ENCODE assay signal across 16 cellular contexts in genomic region chr6:68779366-68779765, GRCh38.
DNase-seq lines count a peak whose midpoint lies in the region; ATAC-seq, FAIRE-seq and TF ChIP-seq lines count a peak whose summit lies in the region.
"Had no signal": no experiment of that assay in that cellular context is flagged by ENCODE, and none has a peak within 500 bp of the region (broad histone marks: within the 10 kb centered on the region; RNA-seq: fewer than 3 reads in every experiment).

No MANE protein-coding gene starts in this region.

- H3K4me1 ChIP-seq in OCI-LY3 (ENCODE audit: low read length) (peaks cover 10% of the 10 kb centered on the region), HepG2 (ENCODE audit: insufficient read depth, low read length) (no peaks in the 10 kb centered on the region)
- H3K4me1 ChIP-seq: A549, SJSA1 had no signal

- H3K4me3 ChIP-seq in OCI-LY3 (ENCODE audit: low read length) (no peak overlapping the region), HepG2 (replicated peaks in 1 of 3; ENCODE audit: insufficient read depth in 1 of 3, low read depth in 2 of 3, low read length in 3 of 3) (no peak overlapping the region)
- H3K4me3 ChIP-seq: A549, SJSA1 had no signal

- H3K4me2 ChIP-seq in OCI-LY3 (ENCODE audit: low read length) (peak overlapping the region; percentile 23), HepG2 (ENCODE audit: low read depth, low read length) (no peak overlapping the region)
- H3K4me2 ChIP-seq: A549 had no signal

- no peak for TF ChIP-seq EP300 in HepG2 (IDR thresholded peaks at IDR 0.05; ENCODE audit: low read depth in 2 of 2, low read length in 2 of 2)
- TF ChIP-seq EP300 in HepG2 (CRISPR knock-in tag; IDR thresholded peaks at IDR 0.05; ENCODE audit: borderline replicate concordance), result no peak

- intact Hi-C loops in HepG2 (cut with micrococcal nuclease; ENCODE audit: unreplicated experiment), result loop anchor here (2.0 to 5.0 kb wide), 2 partner anchors 435 to 1852 kb away; no protein-coding TSS in a partner anchor

- no peak for TF ChIP-seq RAD21 in HepG2 (CRISPR knock-in tag; IDR thresholded peaks at IDR 0.05)

- H2AFZ ChIP-seq in OCI-LY3 (ENCODE audit: low read depth, low read length) (no peak overlapping the region), HepG2 (ENCODE audit: low read length) (no peak overlapping the region)

- no peak overlapping the region for H3K9ac ChIP-seq in OCI-LY3 (ENCODE audit: low read length)
- H3K9ac ChIP-seq in HepG2 (ENCODE audit: insufficient read depth, low read depth, low read length), result no peak overlapping the region

- 0% methylated on average over 2 of the region's 2 CpGs for WGBS in HepG2 (ENCODE audit: low lambda C conversion rate)

- no peak for TF ChIP-seq POLR2A in HepG2 (IDR thresholded peaks at IDR 0.05; ENCODE audit: insufficient read depth in 1 of 2, low read depth in 2 of 2, low read length in 2 of 2)

- CTCF ChIA-PET in HepG2 (lab: Yijun Ruan, JAX; ENCODE audit: low intra/inter-chr PET ratio, low total read pairs), result no interaction called here

- no peak for FAIRE-seq in HepG2 (lab: Jason Lieb, UNC)
- FAIRE-seq: A549, GM12891 had no signal

- H4K20me1 ChIP-seq in OCI-LY3 (ENCODE audit: insufficient read depth, low read length), result no peaks in the 10 kb centered on the region
- H4K20me1 ChIP-seq in HepG2 (ENCODE audit: insufficient read depth, low read length), result no peaks in the 10 kb centered on the region

- POLR2A ChIA-PET in HepG2 (lab: Yijun Ruan, JAX), result no interaction called here

- ATAC-seq in HepG2 (no peak), HG03442 (IDR thresholded peaks at IDR 0.05; ENCODE audit: unreplicated experiment) (no peak)

- H3K27me3 ChIP-seq in OCI-LY3 (ENCODE audit: low read depth, low read length) (no peaks in the 10 kb centered on the region), HepG2 (ENCODE audit: control insufficient read depth in 1 of 2, insufficient read depth in 2 of 2, low read length in 2 of 2) (no peaks in the 10 kb centered on the region)
- H3K27me3 ChIP-seq: SJSA1 had no signal

- peak; percentile 59 for DNase-seq in cerebellar cortex (ENCODE audit: low spot score)
- DNase-seq in medulla oblongata (ENCODE audit: extremely low spot score), result peak; percentile 56
- DNase-seq in superior temporal gyrus (ENCODE audit: extremely low spot score), result peak; percentile 82
- DNase-seq in HepG2 (ENCODE audit: low spot score), result no peak
- DNase-seq in NCI-H2171 treated with DMSO at 0.1 percent for 48 hours (lab: John Stamatoyannopoulos, UW), result no peak
- DNase-seq in NCI-H2081 (lab: John Stamatoyannopoulos, UW), result no peak
- DNase-seq: CD8-positive, alpha-beta memory T cell; GF-D8; NCI-H1048 had no signal

- no peak overlapping the region for H3K27ac ChIP-seq in OCI-LY3 (ENCODE audit: low read length)
- no peak overlapping the region for H3K27ac ChIP-seq in HepG2 (ENCODE audit: extremely low read length, insufficient read depth, low read length)
- H3K27ac ChIP-seq: A549, C4-2B, HL-60, SJSA1 had no signal

- no TSS peak for BruUV-seq in HepG2 (replicated peaks; lab: Mats Ljungman, UMichigan)

- H3K79me2 ChIP-seq in OCI-LY3 (ENCODE audit: low read length) (no peaks in the 10 kb centered on the region), HepG2 (ENCODE audit: insufficient read depth, low read length) (no peaks in the 10 kb centered on the region)

- TF ChIP-seq CTCF in OCI-LY3 (IDR thresholded peaks at IDR 0.05; ENCODE audit: low read depth, low read length) (no peak), HepG2 (CRISPR knock-in tag; IDR thresholded peaks at IDR 0.05) (no peak)

- in situ Hi-C loops in HepG2 (cut with HindIII; ENCODE audit: extremely low pct_ligation_motif_present, low pct_unique_long_range_greater_than_20kb), result no loop called here

- H3K36me3 ChIP-seq in OCI-LY3 (replicated peaks; ENCODE audit: low read depth, low read length), result no peaks in the 10 kb centered on the region
- H3K36me3 ChIP-seq in HepG2 (replicated peaks in 1 of 2; ENCODE audit: control insufficient read depth in 1 of 2, insufficient read depth in 2 of 2, low read length in 2 of 2), result no peaks in the 10 kb centered on the region
- H3K36me3 ChIP-seq: SJSA1 had no signal

- H3K9me3 ChIP-seq in OCI-LY3 (ENCODE audit: insufficient read depth, low read length) (no peaks in the 10 kb centered on the region), HepG2 (ENCODE audit: low read length) (no peaks in the 10 kb centered on the region)
- H3K9me3 ChIP-seq: A549, SJSA1 had no signal

TF ChIP-seq in HepG2, 621 proteins besides CTCF, POLR2A, EP300 and RAD21:
- TF ChIP-seq ZNF549 (CRISPR knock-in tag; IDR thresholded peaks at IDR 0.05) (no peak), SP140L (CRISPR knock-in tag; IDR thresholded peaks at IDR 0.05; ENCODE audit: borderline replicate concordance) (no peak), PHB2 (IDR thresholded peaks at IDR 0.05; ENCODE audit: partially characterized antibody) (no peak), ZNF513 (CRISPR knock-in tag; conservative IDR thresholded peaks at IDR 0.05) (no peak), ZSCAN22 (CRISPR knock-in tag; IDR thresholded peaks at IDR 0.05) (no peak), GATAD1 (CRISPR knock-in tag; IDR thresholded peaks at IDR 0.05) (no peak), ATF6 (CRISPR knock-in tag; conservative IDR thresholded peaks at IDR 0.05) (no peak), ZFYVE20 (CRISPR knock-in tag; IDR thresholded peaks at IDR 0.05; ENCODE audit: borderline replicate concordance, low read depth) (no peak), CCAR2 (optimal IDR thresholded peaks at IDR 0.05; ENCODE audit: low read depth, low read length) (no peak), RBM22 (optimal IDR thresholded peaks at IDR 0.05; ENCODE audit: low read length) (no peak), ZNF382 (CRISPR knock-in tag; IDR thresholded peaks at IDR 0.05; ENCODE audit: borderline replicate concordance) (no peak), ZNF17 (CRISPR knock-in tag; IDR thresholded peaks at IDR 0.05) (no peak)

Comparison
In these comparisons a context has a peak if more than half of its experiments do, and no peak if none do; other contexts are left out.
1. DNase-seq: peak in cerebellar cortex (single experiment), medulla oblongata (single experiment) and superior temporal gyrus (single experiment); none in HepG2 (single experiment), NCI-H2171 treated with DMSO at 0.1 percent for 48 hours (single experiment) and NCI-H2081 (0 of 2).